ENCODE assay signal across 22 cellular contexts in genomic region chr21:34100789-34101188, GRCh38. TPM values are rescaled to one million over a fixed set of nuclear protein-coding genes. Genes with fewer than 3 reads are reported as not detected.
DNase-seq lines count a peak whose midpoint lies in the region; ATAC-seq and TF ChIP-seq lines count a peak whose summit lies in the region.
"Had no signal": no experiment of that assay in that cellular context is flagged by ENCODE, and none has a peak within 500 bp of the region (broad histone marks: within the 10 kb centered on the region; RNA-seq: fewer than 3 reads in every experiment).

No MANE protein-coding gene starts in this region.

- 0 out of 2 replicates have a peak overlapping the region, but pooled peaks have one; percentile 33 for H3K4me3 ChIP-seq in HUES48 (ENCODE audit: low read depth, low read length)
- peak overlapping the region in 1 of 2 donors; percentile 19 for H3K4me3 ChIP-seq in ascending aorta
- H3K4me3 ChIP-seq: left lung, ovary had no signal

- ATAC-seq in HG02610 (IDR thresholded peaks at IDR 0.05; ENCODE audit: unreplicated experiment): no peak
- ATAC-seq: activated CD8-positive, alpha-beta T cell treated with anti-CD3 and anti-CD28 coated beads for 36 hours; foreskin keratinocyte; left lung; naive thymus-derived CD4-positive, alpha-beta T cell had no signal

- H3K9ac ChIP-seq in HUES48 (ENCODE audit: low read depth, low read length): no peak overlapping the region

- H3K36me3 ChIP-seq in HUES48 (ENCODE audit: control insufficient read depth, insufficient read depth, low read length): peaks cover 26% of the 10 kb centered on the region
- peaks cover 3 to 12% of the 10 kb centered on the region in 2 donors for H3K36me3 ChIP-seq in ascending aorta
- H3K36me3 ChIP-seq: ovary had no signal

- H3K9me3 ChIP-seq in HUES48 (ENCODE audit: control insufficient read depth, insufficient read depth, low read length) (no peaks in the 10 kb centered on the region), ascending aorta (no peaks in the 10 kb centered on the region)
- H3K9me3 ChIP-seq: left lung, ovary had no signal

- H3K27me3 ChIP-seq in HUES48 (ENCODE audit: control insufficient read depth, insufficient read depth, low read length): no peaks in the 10 kb centered on the region
- H3K27me3 ChIP-seq in ascending aorta: no peaks in the 10 kb centered on the region
- H3K27me3 ChIP-seq: foreskin keratinocyte, left lung, ovary had no signal

- peak overlapping the region; percentile 57 for H3K27ac ChIP-seq in HUES48 (ENCODE audit: low read depth, low read length)
- H3K27ac ChIP-seq in ascending aorta: peak overlapping the region; percentile 50 to 58
- H3K27ac ChIP-seq: foreskin keratinocyte, left lung, ovary had no signal

- H3K4me1 ChIP-seq in HUES48 (ENCODE audit: control insufficient read depth, insufficient read depth, low read length) (peaks cover 30% of the 10 kb centered on the region), ascending aorta (peaks cover 4 to 51% of the 10 kb centered on the region in 2 donors)
- H3K4me1 ChIP-seq: foreskin keratinocyte had no signal

- intact Hi-C loops in ascending aorta (cut with DNase I): loop anchor here (2.0 kb wide), 1 partner anchor 22 kb away; no protein-coding TSS in a partner anchor

- TF ChIP-seq CTCF in ascending aorta (IDR thresholded peaks at IDR 0.05): no peak

- peak; percentile 36 for DNase-seq in ELR (ENCODE audit: low read depth)
- DNase-seq in ascending aorta (ENCODE audit: low spot score in 2 of 2): no peak
- peak; percentile 15 for DNase-seq in iris pigment epithelial cell (ENCODE audit: low read depth)
- no peak for DNase-seq in effector CD8-positive, alpha-beta T cell (lab: John Stamatoyannopoulos, UW)
- no peak for DNase-seq in stimulated activated CD4-positive, alpha-beta T cell treated with anti-CD3 and anti-CD28 coated beads, Interleukin-4, amount 100 ng/mL, for 1 hour
- no peak for DNase-seq in MV-4-11 (lab: John Stamatoyannopoulos, UW)
- DNase-seq: activated CD4-positive, CD25-positive, alpha-beta regulatory T cell; activated CD8-positive, alpha-beta T cell treated with anti-CD3 and anti-CD28 coated beads for 36 hours; activated naive CD4-positive, alpha-beta T cell; activated T-cell treated with anti-CD3 and anti-CD28 coated beads for 4 hours; central memory CD4-positive, alpha-beta T cell; foreskin keratinocyte; H9; left lung; naive thymus-derived CD4-positive, alpha-beta T cell; NCI-H2081 treated with DMSO at 0.1 percent for 48 hours; ovary; stimulated activated CD4-positive, alpha-beta T cell treated with anti-CD3 and anti-CD28 coated beads, Interleukin-4, amount 100 ng/mL, for 24 hours; stimulated activated naive CD4-positive, alpha-beta T cell; trophoblast cell had no signal

RNA-seq across cellular contexts. Expression of gene MRPS6, which starts 27.4 kb away (rescaled TPM):
- 17.8 TPM for total RNA-seq in ascending aorta

RNA-seq across cellular contexts. Expression of gene SLC5A3, which starts 27.4 kb away (rescaled TPM):
- total RNA-seq in ascending aorta: 8.4 TPM

Comparison
In these comparisons a context has a peak if more than half of its experiments do, and no peak if none do; other contexts are left out.
1. DNase-seq: peak in ELR (single experiment) and iris pigment epithelial cell (single experiment); none in ascending aorta (0 of 2), effector CD8-positive, alpha-beta T cell (single experiment), stimulated activated CD4-positive, alpha-beta T cell treated with anti-CD3 and anti-CD28 coated beads, Interleukin-4, amount 100 ng/mL, for 1 hour (single experiment) and MV-4-11 (single experiment).